ENCODE assay signal across 21 cellular contexts in the genomic region with DNA sequence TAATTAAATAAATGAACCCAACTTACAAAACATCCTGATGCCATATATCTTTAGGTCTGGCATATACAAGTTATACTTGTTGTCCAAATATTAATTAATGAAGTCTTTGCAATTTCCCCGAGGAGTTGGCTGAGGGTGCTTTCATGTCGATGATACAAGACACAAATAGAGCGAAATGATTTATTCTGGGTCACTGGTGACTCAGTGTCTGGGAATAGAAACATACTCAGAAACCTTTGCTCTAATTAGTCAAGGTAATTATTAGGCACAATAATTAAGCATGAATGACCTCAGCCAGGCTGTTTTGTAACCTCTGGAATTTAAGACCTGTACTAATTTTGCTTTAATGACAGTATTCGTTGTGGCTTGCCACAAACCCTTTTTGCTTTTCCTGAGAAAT.
"Had no signal": no experiment of that assay in that cellular context is flagged by ENCODE, and none has a peak within 500 bp of the region (broad histone marks: within the 10 kb centered on the region; RNA-seq: fewer than 3 reads in every experiment).

No MANE protein-coding gene starts in this region.

- DNase-seq: activated CD4-positive, alpha-beta T cell treated with anti-CD3 and anti-CD28 coated beads for 36 hours; activated CD8-positive, alpha-beta memory T cell treated with anti-CD3 and anti-CD28 coated beads, Interleukin-2, amount 50 U/mL, for 4 hours; activated CD8-positive, alpha-beta T cell treated with anti-CD3 and anti-CD28 coated beads for 36 hours; activated naive CD8-positive, alpha-beta T cell treated with anti-CD3 and anti-CD28 coated beads, Interleukin-2, amount 10 ng/mL, durations not matched to agents 7 days and 5 days; activated T-cell treated with anti-CD3 and anti-CD28 coated beads, Interleukin-2, amount 50 U/mL, for 72 hours; aorta; colonic mucosa; effector CD4-positive, alpha-beta T cell; hypothalamus; kidney glomerular epithelial cell; naive thymus-derived CD4-positive, alpha-beta T cell; sigmoid colon; stimulated activated CD4-positive, alpha-beta T cell treated with anti-CD3 and anti-CD28 coated beads, Interleukin-15, amount 100 ng/mL, for 24 hours; stimulated activated CD4-positive, alpha-beta T cell treated with anti-CD3 and anti-CD28 coated beads, Interleukin-4, amount 100 ng/mL, for 24 hours; SW 1271; upper lobe of right lung had no signal

- H3K4me3 Mint-ChIP-seq: activated CD4-positive, alpha-beta T cell treated with anti-CD3 and anti-CD28 coated beads for 36 hours; activated CD8-positive, alpha-beta T cell treated with anti-CD3 and anti-CD28 coated beads for 36 hours; activated naive CD8-positive, alpha-beta T cell treated with anti-CD3 and anti-CD28 coated beads, Interleukin-2, amount 10 ng/mL, durations not matched to agents 7 days and 5 days; activated T-cell treated with anti-CD3 and anti-CD28 coated beads, Interleukin-2, amount 50 U/mL, for 72 hours; naive thymus-derived CD4-positive, alpha-beta T cell; stimulated activated naive CD8-positive, alpha-beta T cell treated with anti-CD3 and anti-CD28 coated beads, Interleukin-15, Interleukin-2, amounts not matched to agents 100 ng/mL and 50 ng/mL, for 24 hours; T-helper 2 cell treated with Interferon-gamma antibody and Interleukin-4, amounts not matched to agents 5 μg/mL and 100 μg/mL, for 36 hours had no signal

- H3K27ac Mint-ChIP-seq: activated CD4-positive, alpha-beta T cell treated with anti-CD3 and anti-CD28 coated beads for 36 hours; activated CD8-positive, alpha-beta T cell treated with anti-CD3 and anti-CD28 coated beads for 36 hours; activated naive CD8-positive, alpha-beta T cell treated with anti-CD3 and anti-CD28 coated beads, Interleukin-2, amount 10 ng/mL, durations not matched to agents 7 days and 5 days; activated T-cell treated with anti-CD3 and anti-CD28 coated beads, Interleukin-2, amount 50 U/mL, for 72 hours; naive thymus-derived CD4-positive, alpha-beta T cell; stimulated activated naive CD8-positive, alpha-beta T cell treated with anti-CD3 and anti-CD28 coated beads, Interleukin-15, Interleukin-2, amounts not matched to agents 100 ng/mL and 50 ng/mL, for 24 hours; T-helper 2 cell treated with Interferon-gamma antibody and Interleukin-4, amounts not matched to agents 5 μg/mL and 100 μg/mL, for 36 hours had no signal

- ATAC-seq: activated CD4-positive, alpha-beta T cell treated with anti-CD3 and anti-CD28 coated beads for 36 hours; activated CD8-positive, alpha-beta T cell treated with anti-CD3 and anti-CD28 coated beads for 36 hours; activated T-cell treated with anti-CD3 and anti-CD28 coated beads, Interleukin-2, amount 50 U/mL, for 72 hours; naive thymus-derived CD4-positive, alpha-beta T cell; upper lobe of right lung had no signal

- H3K36me3 Mint-ChIP-seq: activated naive CD8-positive, alpha-beta T cell treated with anti-CD3 and anti-CD28 coated beads, Interleukin-2, amount 10 ng/mL, durations not matched to agents 7 days and 5 days; naive thymus-derived CD4-positive, alpha-beta T cell had no signal

- H3K4me3 ChIP-seq: colonic mucosa, lung, sigmoid colon, upper lobe of right lung had no signal

- H3K27ac ChIP-seq: colonic mucosa, neutrophil, sigmoid colon, upper lobe of right lung had no signal

- FAIRE-seq: endothelial cell of umbilical vein had no signal

- H3K9me3 ChIP-seq: colonic mucosa, neutrophil, sigmoid colon, upper lobe of right lung had no signal

- H3K36me3 ChIP-seq: colonic mucosa, neutrophil, sigmoid colon, upper lobe of right lung had no signal

- H3K27me3 ChIP-seq: colonic mucosa, neutrophil, sigmoid colon, upper lobe of right lung had no signal

- H3K9me3 Mint-ChIP-seq: activated CD8-positive, alpha-beta T cell treated with anti-CD3 and anti-CD28 coated beads for 36 hours; activated naive CD8-positive, alpha-beta T cell treated with anti-CD3 and anti-CD28 coated beads, Interleukin-2, amount 10 ng/mL, durations not matched to agents 7 days and 5 days; activated T-cell treated with anti-CD3 and anti-CD28 coated beads, Interleukin-2, amount 50 U/mL, for 72 hours; stimulated activated naive CD8-positive, alpha-beta T cell treated with anti-CD3 and anti-CD28 coated beads, Interleukin-15, Interleukin-2, amounts not matched to agents 100 ng/mL and 50 ng/mL, for 24 hours; T-helper 2 cell treated with Interferon-gamma antibody and Interleukin-4, amounts not matched to agents 5 μg/mL and 100 μg/mL, for 36 hours had no signal

- H3K27me3 Mint-ChIP-seq: activated CD8-positive, alpha-beta T cell treated with anti-CD3 and anti-CD28 coated beads for 36 hours had no signal

- H3K4me1 ChIP-seq: colonic mucosa, sigmoid colon, upper lobe of right lung had no signal
